ENCODE assay signal across 13 cellular contexts in genomic region chr17:77833769-77834168, GRCh38.
DNase-seq lines count a peak whose midpoint lies in the region; ATAC-seq, FAIRE-seq and TF ChIP-seq lines count a peak whose summit lies in the region.
"Had no signal": no experiment of that assay in that cellular context is flagged by ENCODE, and none has a peak within 500 bp of the region (broad histone marks: within the 10 kb centered on the region; RNA-seq: fewer than 3 reads in every experiment).

No MANE protein-coding gene starts in this region.

- H4K20me1 ChIP-seq in osteoblast (ENCODE audit: insufficient read depth, low read length) = no peaks in the 10 kb centered on the region

- H3K36me3 ChIP-seq in osteoblast (ENCODE audit: insufficient read depth, low read length) = no peaks in the 10 kb centered on the region

- ATAC-seq in A549 = no peak
- ATAC-seq in activated B cell treated with CpG ODN at 0.5 μM for 24 hours (ENCODE audit: low read depth) = no peak

- no peak overlapping the region for H3K27ac Mint-ChIP-seq in activated B cell treated with CpG ODN at 0.5 μM for 24 hours
- H3K27ac Mint-ChIP-seq in activated naive CD8-positive, alpha-beta T cell treated with anti-CD3 and anti-CD28 coated beads for 36 hours = no peak overlapping the region
- H3K27ac Mint-ChIP-seq: GM23338 had no signal

- no peak for TF ChIP-seq RAD21 in A549 (conservative IDR thresholded peaks at IDR 0.05 in 1 of 2, IDR thresholded peaks at IDR 0.05 in 1 of 2)

- peak overlapping the region; percentile 75; the same call in 2 of the 3 replicates for H3K4me2 ChIP-seq in A549
- H3K4me2 ChIP-seq in osteoblast (ENCODE audit: insufficient read depth, low read length) = no peak overlapping the region
- H3K4me2 ChIP-seq: GM23338 had no signal

- H3K9me3 ChIP-seq in A549 = no peaks in the 10 kb centered on the region
- no peaks in the 10 kb centered on the region for H3K9me3 ChIP-seq in osteoblast (ENCODE audit: low read depth, low read length)

- H3K27ac ChIP-seq in A549 = peak overlapping the region; percentile 42 to 64; a peak in 4 of 6 replicates
- no peak overlapping the region for H3K27ac ChIP-seq in osteoblast (ENCODE audit: low read depth, low read length)

- POLR2A ChIA-PET in A549 (lab: Yijun Ruan, JAX) = interaction anchor here (2.3 kb wide), 1 partner anchor 124 kb away, joined by 31 read pairs; the partner anchor contains the start of gene TNRC6C
- POLR2A ChIA-PET in activated B cell treated with CpG ODN at 0.5 μM for 24 hours (lab: Charles Lee) = interaction anchor here (0.7 to 3.4 kb wide), 2 partner anchors 83 to 124 kb away, joined by 4 to 20 read pairs; partner anchors contain the start of gene TNRC6C

- no peaks in the 10 kb centered on the region for H3K79me2 ChIP-seq in osteoblast (ENCODE audit: insufficient read depth, low read length)

- TF ChIP-seq POLR2A in A549 (IDR thresholded peaks at IDR 0.05; ENCODE audit: low read length) = no peak

- no peaks in the 10 kb centered on the region for H3K27me3 ChIP-seq in osteoblast (ENCODE audit: insufficient read depth, low read length)

- CTCF ChIA-PET in A549 (lab: Yijun Ruan, JAX) = interaction anchor here (0.5 to 1.6 kb wide), 7 partner anchors 13 to 1738 kb away, joined by 3 to 5 read pairs (median 4); no protein-coding TSS in a partner anchor
- CTCF ChIA-PET in activated B cell treated with CpG ODN at 0.5 μM for 24 hours (lab: Charles Lee) = no interaction called here

- TF ChIP-seq EP300 in A549 (IDR thresholded peaks at IDR 0.05) = no peak

- H3K4me1 ChIP-seq in A549 = peaks cover 35% of the 10 kb centered on the region
- peaks cover 46% of the 10 kb centered on the region for H3K4me1 ChIP-seq in osteoblast (ENCODE audit: insufficient read depth, low read length)

- H3K9me3 Mint-ChIP-seq in activated B cell treated with CpG ODN at 0.5 μM for 24 hours = no peaks in the 10 kb centered on the region
- peaks cover 6% of the 10 kb centered on the region for H3K9me3 Mint-ChIP-seq in activated naive CD8-positive, alpha-beta T cell treated with anti-CD3 and anti-CD28 coated beads for 36 hours

- H3K4me1 Mint-ChIP-seq in activated B cell treated with CpG ODN at 0.5 μM for 24 hours = peaks cover 12% of the 10 kb centered on the region
- peaks cover 31% of the 10 kb centered on the region for H3K4me1 Mint-ChIP-seq in activated naive CD8-positive, alpha-beta T cell treated with anti-CD3 and anti-CD28 coated beads for 36 hours

- TF ChIP-seq CTCF in A549 (IDR thresholded peaks at IDR 0.05) (no peak), activated B cell treated with CpG ODN at 0.5 μM for 24 hours (IDR thresholded peaks at IDR 0.05) (no peak), osteoblast (IDR thresholded peaks at IDR 0.05; ENCODE audit: extremely low read depth, low read depth, low read length) (no peak)

- FAIRE-seq in A549 (lab: Jason Lieb, UNC) = no peak
- FAIRE-seq: GM12892 had no signal

- no peak overlapping the region for H2AFZ ChIP-seq in osteoblast (ENCODE audit: low read length)

- H3K4me3 ChIP-seq in A549 (no peak overlapping the region), osteoblast (ENCODE audit: insufficient read depth, low read length) (no peak overlapping the region)
- H3K4me3 ChIP-seq: GM23338 had no signal

- H3K36me3 Mint-ChIP-seq in activated B cell treated with CpG ODN at 0.5 μM for 24 hours (ENCODE audit: low read depth) = no peaks in the 10 kb centered on the region
- H3K36me3 Mint-ChIP-seq in activated naive CD8-positive, alpha-beta T cell treated with anti-CD3 and anti-CD28 coated beads for 36 hours = peaks cover 5% of the 10 kb centered on the region

- DNase-seq in activated CD8-positive, alpha-beta memory T cell treated with anti-CD3 and anti-CD28 coated beads, Interleukin-2, amount 50 U/mL, for 4 hours = peak; percentile 3
- no peak for DNase-seq in activated CD8-positive, alpha-beta memory T cell treated with anti-CD3 and anti-CD28 coated beads, Interleukin-2, amount 50 U/mL, for 48 hours
- DNase-seq in A549 (ENCODE audit: low read depth in 1 of 2, low spot score in 1 of 2) (no peak), activated B cell treated with CpG ODN at 0.5 μM for 24 hours (peak; percentile 2), osteoblast (ENCODE audit: insufficient read length, low spot score, missing footprints) (peak; percentile 60), GF-D8 (lab: John Stamatoyannopoulos, UW) (no peak), NCI-H1694 (lab: John Stamatoyannopoulos, UW) (no peak)
- no peak for DNase-seq in activated naive CD8-positive, alpha-beta T cell treated with anti-CD3 and anti-CD28 coated beads for 36 hours
- DNase-seq: NCI-H1417, NCI-H1930, NCI-H748 treated with DMSO at 0.1 percent for 48 hours had no signal

- no peak overlapping the region for H3K4me3 Mint-ChIP-seq in activated B cell treated with CpG ODN at 0.5 μM for 24 hours
- no peak overlapping the region for H3K4me3 Mint-ChIP-seq in activated naive CD8-positive, alpha-beta T cell treated with anti-CD3 and anti-CD28 coated beads for 36 hours
- H3K4me3 Mint-ChIP-seq: GM23338 had no signal

- peaks cover 44% of the 10 kb centered on the region for H3K27me3 Mint-ChIP-seq in activated B cell treated with CpG ODN at 0.5 μM for 24 hours
- peaks cover under 1% of the 10 kb centered on the region for H3K27me3 Mint-ChIP-seq in activated naive CD8-positive, alpha-beta T cell treated with anti-CD3 and anti-CD28 coated beads for 36 hours

- WGBS in A549 (ENCODE audit: missing lambda C conversion rate) = 75% methylated on average over 5 of the region's 5 CpGs

- intact Hi-C loops in activated B cell treated with CpG ODN at 0.5 μM for 24 hours (cut with micrococcal nuclease) = no loop called here

TF ChIP-seq in A549, 52 proteins besides CTCF, POLR2A, EP300 and RAD21:
- no peak for TF ChIP-seq MYC (IDR thresholded peaks at IDR 0.05; ENCODE audit: borderline replicate concordance, low read length)

Comparison
In these comparisons a context has a peak if more than half of its experiments do, and no peak if none do; other contexts are left out.
1. DNase-seq: peak in activated CD8-positive, alpha-beta memory T cell treated with anti-CD3 and anti-CD28 coated beads, Interleukin-2, amount 50 U/mL, for 4 hours (single experiment), activated B cell treated with CpG ODN at 0.5 μM for 24 hours (single experiment) and osteoblast (single experiment); none in activated CD8-positive, alpha-beta memory T cell treated with anti-CD3 and anti-CD28 coated beads, Interleukin-2, amount 50 U/mL, for 48 hours (single experiment), A549 (0 of 2), GF-D8 (single experiment), activated naive CD8-positive, alpha-beta T cell treated with anti-CD3 and anti-CD28 coated beads for 36 hours (single experiment) and NCI-H1694 (single experiment).